Comparison of ENCODE assay signal across 8 cellular contexts in genomic region chr15:28086175-28086703, GRCh38. TPM values are rescaled to one million over a fixed set of nuclear protein-coding genes. Genes with fewer than 3 reads are reported as not detected.
DNase-seq lines count a peak whose midpoint lies in the region; ATAC-seq and TF ChIP-seq lines count a peak whose summit lies in the region.

No MANE protein-coding gene starts in this region.

- H3K79me2 ChIP-seq in smooth muscle cell (ENCODE audit: low read depth): no peaks in the 10 kb centered on the region

- 2% methylated on average over 2 of the region's 2 CpGs for WGBS in smooth muscle cell (ENCODE audit: low lambda C conversion rate)

- H3K27me3 ChIP-seq in cardiac muscle cell (no peaks in the 10 kb centered on the region), smooth muscle cell (ENCODE audit: low read depth) (no peaks in the 10 kb centered on the region)

- H3K27me3 Mint-ChIP-seq in activated T-helper 2 cell treated with anti-CD3 and anti-CD28 coated beads, Interferon-gamma antibody, Interleukin-2, Interleukin-4, amounts not matched to agents 10 μg/mL and 5 μg/mL and 100 μg/mL, durations not matched to agents 14 hours and 24 hours and 36 hours (ENCODE audit: low read depth): peaks cover 31% of the 10 kb centered on the region

- H3K27ac Mint-ChIP-seq in activated T-helper 2 cell treated with anti-CD3 and anti-CD28 coated beads, Interferon-gamma antibody, Interleukin-2, Interleukin-4, amounts not matched to agents 10 μg/mL and 5 μg/mL and 100 μg/mL, durations not matched to agents 14 hours and 24 hours and 36 hours: no peak overlapping the region

- no peaks in the 10 kb centered on the region for H3K9me3 ChIP-seq in cardiac muscle cell (ENCODE audit: low read depth)
- H3K9me3 ChIP-seq in smooth muscle cell (replicated peaks; ENCODE audit: low read depth): no peaks in the 10 kb centered on the region

- H3F3A ChIP-seq in smooth muscle cell (ENCODE audit: low read depth): no peaks in the 10 kb centered on the region

- no peak overlapping the region for H3K4me2 ChIP-seq in smooth muscle cell

- no peak overlapping the region for H3K9ac ChIP-seq in smooth muscle cell (ENCODE audit: low read depth)

- no peak overlapping the region for H2AFZ ChIP-seq in smooth muscle cell (ENCODE audit: low read depth)

- no peak overlapping the region for H3K27ac ChIP-seq in cardiac muscle cell
- no peak overlapping the region for H3K27ac ChIP-seq in smooth muscle cell (ENCODE audit: low read depth)

- ATAC-seq in GM19043 (IDR thresholded peaks at IDR 0.05; ENCODE audit: low read depth, unreplicated experiment): peak; percentile 99
- ATAC-seq in HG03103 (IDR thresholded peaks at IDR 0.05; ENCODE audit: low read depth, unreplicated experiment): peak; percentile 99

- H4K20me1 ChIP-seq in smooth muscle cell (ENCODE audit: low read depth): no peaks in the 10 kb centered on the region

- peak; percentile 84 for TF ChIP-seq CTCF in cardiac muscle cell (IDR thresholded peaks at IDR 0.05; ENCODE audit: low read depth, low read length)
- peak; percentile 62 for TF ChIP-seq CTCF in smooth muscle cell (IDR thresholded peaks at IDR 0.05; ENCODE audit: borderline replicate concordance, insufficient read depth, poor library complexity, severe bottlenecking)

- peaks cover 10% of the 10 kb centered on the region for H3K4me1 Mint-ChIP-seq in activated T-helper 2 cell treated with anti-CD3 and anti-CD28 coated beads, Interferon-gamma antibody, Interleukin-2, Interleukin-4, amounts not matched to agents 10 μg/mL and 5 μg/mL and 100 μg/mL, durations not matched to agents 14 hours and 24 hours and 36 hours (ENCODE audit: low read depth)

- H3K36me3 ChIP-seq in cardiac muscle cell: no peaks in the 10 kb centered on the region
- H3K36me3 ChIP-seq in smooth muscle cell (ENCODE audit: low read depth): no peaks in the 10 kb centered on the region

- intact Hi-C loops in activated T-helper 2 cell treated with anti-CD3 and anti-CD28 coated beads, Interferon-gamma antibody, Interleukin-2, Interleukin-4, amounts not matched to agents 10 μg/mL and 5 μg/mL and 100 μg/mL, durations not matched to agents 14 hours and 24 hours and 36 hours (cut with micrococcal nuclease): loop anchor here (1.0 kb wide), 1 partner anchor 37 kb away; no protein-coding TSS in a partner anchor

- H3K4me1 ChIP-seq in cardiac muscle cell (ENCODE audit: low read depth) (no peaks in the 10 kb centered on the region), smooth muscle cell (ENCODE audit: low read depth) (no peaks in the 10 kb centered on the region)

- H3K4me3 ChIP-seq in cardiac muscle cell: no peak overlapping the region
- H3K4me3 ChIP-seq in smooth muscle cell: no peak overlapping the region

- H3K4me3 Mint-ChIP-seq in activated T-helper 2 cell treated with anti-CD3 and anti-CD28 coated beads, Interferon-gamma antibody, Interleukin-2, Interleukin-4, amounts not matched to agents 10 μg/mL and 5 μg/mL and 100 μg/mL, durations not matched to agents 14 hours and 24 hours and 36 hours (ENCODE audit: low read depth): no peak overlapping the region

- H3K36me3 Mint-ChIP-seq in activated T-helper 2 cell treated with anti-CD3 and anti-CD28 coated beads, Interferon-gamma antibody, Interleukin-2, Interleukin-4, amounts not matched to agents 10 μg/mL and 5 μg/mL and 100 μg/mL, durations not matched to agents 14 hours and 24 hours and 36 hours (ENCODE audit: low read depth): no peaks in the 10 kb centered on the region

- DNase-seq in D341Med (ENCODE audit: low spot score) (peak; percentile 83), NOMO-1 treated with dmso at 0.1 percent for 144 hours (lab: John Stamatoyannopoulos, UW; ENCODE audit: unreplicated experiment) (peak; percentile 2), cardiac muscle cell (ENCODE audit: low read depth in 1 of 2, low spot score in 1 of 2) (peak; percentile 65 to 66), smooth muscle cell (lab: John Stamatoyannopoulos, UW; ENCODE audit: unreplicated experiment) (no peak), NCI-H1930 (lab: John Stamatoyannopoulos, UW) (no peak)
- DNase-seq in activated T-helper 2 cell treated with anti-CD3 and anti-CD28 coated beads, Interferon-gamma antibody, Interleukin-2, Interleukin-4, amounts not matched to agents 10 μg/mL and 5 μg/mL and 100 μg/mL, durations not matched to agents 14 hours and 24 hours and 36 hours (ENCODE audit: low spot score): peak; percentile 41

- H3K9me3 Mint-ChIP-seq in activated T-helper 2 cell treated with anti-CD3 and anti-CD28 coated beads, Interferon-gamma antibody, Interleukin-2, Interleukin-4, amounts not matched to agents 10 μg/mL and 5 μg/mL and 100 μg/mL, durations not matched to agents 14 hours and 24 hours and 36 hours: peaks cover 20% of the 10 kb centered on the region

RNA-seq across cellular contexts. Expression of gene OCA2, which starts 12.9 kb away (rescaled TPM):
- not detected in 2 replicates for total RNA-seq in activated T-helper 2 cell treated with anti-CD3 and anti-CD28 coated beads, Interferon-gamma antibody, Interleukin-2, Interleukin-4, amounts not matched to agents 10 μg/mL and 5 μg/mL and 100 μg/mL, durations not matched to agents 14 hours and 24 hours and 36 hours
- total RNA-seq in cardiac muscle cell (0.56 and 0.63 TPM in 2 replicates), smooth muscle cell (not detected in 2 replicates)
- polyA plus RNA-seq in cardiac muscle cell (0.49 and 2.0 TPM in 2 replicates), smooth muscle cell (0.16 TPM in 1 of 2 replicates, not detected in the other)

Comparison
In these comparisons a context has a peak if more than half of its experiments do, and no peak if none do; other contexts are left out.
1. DNase-seq: peak in D341Med (single experiment), NOMO-1 treated with dmso at 0.1 percent for 144 hours (single experiment), activated T-helper 2 cell treated with anti-CD3 and anti-CD28 coated beads, Interferon-gamma antibody, Interleukin-2, Interleukin-4, amounts not matched to agents 10 μg/mL and 5 μg/mL and 100 μg/mL, durations not matched to agents 14 hours and 24 hours and 36 hours (single experiment) and cardiac muscle cell (2 of 2); none in smooth muscle cell (single experiment) and NCI-H1930 (0 of 2).